38 cellular contexts compared by ENCODE assay signal in genomic region chr12:13968281-13968680, GRCh38. TPM values are rescaled to one million over a fixed set of nuclear protein-coding genes. Genes with fewer than 3 reads are reported as not detected.
"Had no signal": no experiment of that assay in that cellular context is flagged by ENCODE, and none has a peak within 500 bp of the region (broad histone marks: within the 10 kb centered on the region; RNA-seq: fewer than 3 reads in every experiment).

No MANE protein-coding gene starts in this region.

- H3K4me3 ChIP-seq: adrenal gland, ascending aorta, body of pancreas, breast epithelium, cardiac muscle cell had no signal

- H3K36me3 ChIP-seq: adrenal gland, ascending aorta, brain microvascular endothelial cell, breast epithelium, cardiac muscle cell had no signal

- H3K4me1 ChIP-seq: adrenal gland, ascending aorta, body of pancreas, breast epithelium had no signal

- H3K27ac Mint-ChIP-seq: activated naive CD4-positive, alpha-beta T cell treated with anti-CD3 and anti-CD28 coated beads for 36 hours; activated naive CD4-positive, alpha-beta T cell treated with anti-CD3 and anti-CD28 coated beads, Interleukin-2, amount 10 ng/mL, durations not matched to agents 7 days and 5 days; activated naive CD4-positive, alpha-beta T cell treated with anti-CD3 and anti-CD28 coated beads, Interleukin-2, amount 50 U/mL, for 24 hours; activated naive CD4-positive, alpha-beta T cell treated with anti-CD3 and anti-CD28 coated beads, Interleukin-2, amount 50 U/mL, for 72 hours; activated naive CD8-positive, alpha-beta T cell; activated naive CD8-positive, alpha-beta T cell treated with anti-CD3 and anti-CD28 coated beads for 36 hours; activated naive CD8-positive, alpha-beta T cell treated with anti-CD3 and anti-CD28 coated beads, Interleukin-2, amount 10 ng/mL, durations not matched to agents 7 days and 5 days; activated naive CD8-positive, alpha-beta T cell treated with anti-CD3 and anti-CD28 coated beads, Interleukin-2, amount 50 U/mL, for 24 hours; activated T-cell treated with anti-CD3 and anti-CD28 coated beads, Interleukin-2, amount 50 U/mL, for 24 hours; activated T-cell treated with anti-CD3 and anti-CD28 coated beads, Interleukin-2, amount 50 U/mL, for 72 hours; activated T-helper 1 cell treated with anti-CD3 and anti-CD28 coated beads, Interleukin-12 subunit alpha, Interleukin-12 subunit beta, Interleukin-2, Interleukin-4 antibody, amounts not matched to agents 30 ng/mL and 10 ng/mL and 1 ng/mL, durations not matched to agents 14 hours and 24 hours and 36 hours; activated T-helper 17 cell treated with anti-CD3 and anti-CD28 coated beads, Interleukin-2, amount 50 U/mL, for 72 hours; activated T-helper 2 cell treated with anti-CD3 and anti-CD28 coated beads, Interferon-gamma antibody, Interleukin-2, Interleukin-4, amounts not matched to agents 10 μg/mL and 5 μg/mL and 100 μg/mL, durations not matched to agents 14 hours and 24 hours and 36 hours; brain had no signal

- H3K9me3 ChIP-seq: adrenal gland, ascending aorta, body of pancreas, breast epithelium had no signal

- H3K36me3 Mint-ChIP-seq: activated naive CD4-positive, alpha-beta T cell treated with anti-CD3 and anti-CD28 coated beads, Interleukin-2, amount 10 ng/mL, durations not matched to agents 7 days and 5 days; activated naive CD4-positive, alpha-beta T cell treated with anti-CD3 and anti-CD28 coated beads, Interleukin-2, amount 50 U/mL, for 24 hours; activated naive CD4-positive, alpha-beta T cell treated with anti-CD3 and anti-CD28 coated beads, Interleukin-2, amount 50 U/mL, for 72 hours; activated naive CD8-positive, alpha-beta T cell; activated naive CD8-positive, alpha-beta T cell treated with anti-CD3 and anti-CD28 coated beads for 36 hours; activated naive CD8-positive, alpha-beta T cell treated with anti-CD3 and anti-CD28 coated beads, Interleukin-2, amount 10 ng/mL, durations not matched to agents 7 days and 5 days had no signal

- ATAC-seq: activated naive CD4-positive, alpha-beta T cell treated with anti-CD3 and anti-CD28 coated beads, Interleukin-2, amount 50 U/mL, for 72 hours; activated naive CD8-positive, alpha-beta T cell treated with anti-CD3 and anti-CD28 coated beads, Interleukin-2, amount 50 U/mL, for 24 hours; activated T-cell treated with anti-CD3 and anti-CD28 coated beads, Interleukin-2, amount 50 U/mL, for 4 hours; activated T-cell treated with anti-CD3 and anti-CD28 coated beads, Interleukin-2, amount 50 U/mL, for 72 hours; activated T-helper 17 cell treated with anti-CD3 and anti-CD28 coated beads, Interleukin-2, amount 50 U/mL, for 72 hours; body of pancreas had no signal

- H3K9me3 Mint-ChIP-seq: activated naive CD4-positive, alpha-beta T cell treated with anti-CD3 and anti-CD28 coated beads for 36 hours; activated naive CD4-positive, alpha-beta T cell treated with anti-CD3 and anti-CD28 coated beads, Interleukin-2, amount 10 ng/mL, durations not matched to agents 7 days and 5 days; activated naive CD4-positive, alpha-beta T cell treated with anti-CD3 and anti-CD28 coated beads, Interleukin-2, amount 50 U/mL, for 24 hours; activated naive CD4-positive, alpha-beta T cell treated with anti-CD3 and anti-CD28 coated beads, Interleukin-2, amount 50 U/mL, for 72 hours; activated naive CD8-positive, alpha-beta T cell treated with anti-CD3 and anti-CD28 coated beads for 36 hours; activated naive CD8-positive, alpha-beta T cell treated with anti-CD3 and anti-CD28 coated beads, Interleukin-2, amount 10 ng/mL, durations not matched to agents 7 days and 5 days; activated naive CD8-positive, alpha-beta T cell treated with anti-CD3 and anti-CD28 coated beads, Interleukin-2, amount 50 U/mL, for 24 hours; activated T-cell treated with anti-CD3 and anti-CD28 coated beads, Interleukin-2, amount 50 U/mL, for 24 hours; activated T-cell treated with anti-CD3 and anti-CD28 coated beads, Interleukin-2, amount 50 U/mL, for 4 hours; activated T-cell treated with anti-CD3 and anti-CD28 coated beads, Interleukin-2, amount 50 U/mL, for 72 hours; activated T-helper 1 cell treated with anti-CD3 and anti-CD28 coated beads, Interleukin-12 subunit alpha, Interleukin-12 subunit beta, Interleukin-2, Interleukin-4 antibody, amounts not matched to agents 30 ng/mL and 10 ng/mL and 1 ng/mL, durations not matched to agents 14 hours and 24 hours and 36 hours; activated T-helper 17 cell treated with anti-CD3 and anti-CD28 coated beads, Interleukin-2, amount 50 U/mL, for 72 hours; activated T-helper 2 cell treated with anti-CD3 and anti-CD28 coated beads, Interferon-gamma antibody, Interleukin-2, Interleukin-4, amounts not matched to agents 10 μg/mL and 5 μg/mL and 100 μg/mL, durations not matched to agents 14 hours and 24 hours and 36 hours; brain; central memory CD8-positive, alpha-beta T cell had no signal

- DNase-seq: activated effector memory CD4-positive, alpha-beta T cell treated with anti-CD3 and anti-CD28 coated beads, Interleukin-2, amount 50 U/mL, for 16 hours; activated effector memory CD4-positive, alpha-beta T cell treated with Interleukin-2 at 50 U/mL for 16 hours; activated gamma-delta T cell; activated gamma-delta T cell treated with Interleukin-2 at 50 U/mL for 16 hours; activated naive CD4-positive, alpha-beta T cell; activated naive CD4-positive, alpha-beta T cell treated with anti-CD3 and anti-CD28 coated beads for 36 hours; activated naive CD4-positive, alpha-beta T cell treated with anti-CD3 and anti-CD28 coated beads, Interleukin-2, amount 10 ng/mL, durations not matched to agents 7 days and 5 days; activated naive CD4-positive, alpha-beta T cell treated with Interleukin-2 at 50 U/mL for 16 hours; activated naive CD8-positive, alpha-beta T cell treated with anti-CD3 and anti-CD28 coated beads for 36 hours; activated naive CD8-positive, alpha-beta T cell treated with anti-CD3 and anti-CD28 coated beads, Interleukin-2, amount 10 ng/mL, durations not matched to agents 7 days and 5 days; activated naive CD8-positive, alpha-beta T cell treated with anti-CD3 and anti-CD28 coated beads, Interleukin-2, amount 50 U/mL, for 24 hours; activated T-cell treated with anti-CD3 and anti-CD28 coated beads for 4 hours; activated T-cell treated with anti-CD3 and anti-CD28 coated beads, Interleukin-2, amount 50 U/mL, for 1 hour; activated T-cell treated with anti-CD3 and anti-CD28 coated beads, Interleukin-2, amount 50 U/mL, for 24 hours; activated T-cell treated with anti-CD3 and anti-CD28 coated beads, Interleukin-2, amount 50 U/mL, for 4 hours; activated T-cell treated with anti-CD3 and anti-CD28 coated beads, Interleukin-2, amount 50 U/mL, for 48 hours; activated T-cell treated with anti-CD3 and anti-CD28 coated beads, Interleukin-2, amount 50 U/mL, for 72 hours; adrenal gland; amniotic stem cell; amygdala; anterior cingulate cortex; aorta; body of pancreas; brain microvascular endothelial cell; caudate nucleus; central memory CD4-positive, alpha-beta T cell; cerebellar nuclear complex had no signal

- H3K4me3 Mint-ChIP-seq: activated naive CD4-positive, alpha-beta T cell treated with anti-CD3 and anti-CD28 coated beads for 36 hours; activated naive CD4-positive, alpha-beta T cell treated with anti-CD3 and anti-CD28 coated beads, Interleukin-2, amount 10 ng/mL, durations not matched to agents 7 days and 5 days; activated naive CD4-positive, alpha-beta T cell treated with anti-CD3 and anti-CD28 coated beads, Interleukin-2, amount 50 U/mL, for 24 hours; activated naive CD8-positive, alpha-beta T cell; activated naive CD8-positive, alpha-beta T cell treated with anti-CD3 and anti-CD28 coated beads for 36 hours; activated naive CD8-positive, alpha-beta T cell treated with anti-CD3 and anti-CD28 coated beads, Interleukin-2, amount 10 ng/mL, durations not matched to agents 7 days and 5 days; activated naive CD8-positive, alpha-beta T cell treated with anti-CD3 and anti-CD28 coated beads, Interleukin-2, amount 50 U/mL, for 24 hours; activated T-cell treated with anti-CD3 and anti-CD28 coated beads, Interleukin-2, amount 50 U/mL, for 24 hours; activated T-cell treated with anti-CD3 and anti-CD28 coated beads, Interleukin-2, amount 50 U/mL, for 4 hours; activated T-cell treated with anti-CD3 and anti-CD28 coated beads, Interleukin-2, amount 50 U/mL, for 72 hours; activated T-helper 1 cell treated with anti-CD3 and anti-CD28 coated beads, Interleukin-12 subunit alpha, Interleukin-12 subunit beta, Interleukin-2, Interleukin-4 antibody, amounts not matched to agents 30 ng/mL and 10 ng/mL and 1 ng/mL, durations not matched to agents 14 hours and 24 hours and 36 hours; activated T-helper 17 cell treated with anti-CD3 and anti-CD28 coated beads, Interleukin-2, amount 50 U/mL, for 72 hours; brain; central memory CD8-positive, alpha-beta T cell had no signal

- H3K4me1 Mint-ChIP-seq: activated naive CD4-positive, alpha-beta T cell treated with anti-CD3 and anti-CD28 coated beads, Interleukin-2, amount 10 ng/mL, durations not matched to agents 7 days and 5 days; activated naive CD4-positive, alpha-beta T cell treated with anti-CD3 and anti-CD28 coated beads, Interleukin-2, amount 50 U/mL, for 24 hours; activated naive CD8-positive, alpha-beta T cell treated with anti-CD3 and anti-CD28 coated beads for 36 hours; activated naive CD8-positive, alpha-beta T cell treated with anti-CD3 and anti-CD28 coated beads, Interleukin-2, amount 10 ng/mL, durations not matched to agents 7 days and 5 days; activated naive CD8-positive, alpha-beta T cell treated with anti-CD3 and anti-CD28 coated beads, Interleukin-2, amount 50 U/mL, for 24 hours; activated T-helper 17 cell treated with anti-CD3 and anti-CD28 coated beads, Interleukin-2, amount 50 U/mL, for 72 hours; central memory CD8-positive, alpha-beta T cell had no signal

RNA-seq across cellular contexts. Expression of gene GRIN2B, which starts 13.1 kb away (rescaled TPM):
- total RNA-seq: activated naive CD4-positive, alpha-beta T cell treated with anti-CD3 and anti-CD28 coated beads for 36 hours; activated naive CD4-positive, alpha-beta T cell treated with anti-CD3 and anti-CD28 coated beads, Interleukin-2, amount 50 U/mL, for 72 hours; activated naive CD8-positive, alpha-beta T cell treated with anti-CD3 and anti-CD28 coated beads for 36 hours; activated naive CD8-positive, alpha-beta T cell treated with anti-CD3 and anti-CD28 coated beads, Interleukin-2, amount 10 ng/mL, durations not matched to agents 7 days and 5 days; activated T-cell treated with anti-CD3 and anti-CD28 coated beads, Interleukin-2, amount 50 U/mL, for 4 hours; activated T-cell treated with anti-CD3 and anti-CD28 coated beads, Interleukin-2, amount 50 U/mL, for 72 hours; activated T-helper 1 cell treated with anti-CD3 and anti-CD28 coated beads, Interleukin-12 subunit alpha, Interleukin-12 subunit beta, Interleukin-2, Interleukin-4 antibody, amounts not matched to agents 30 ng/mL and 10 ng/mL and 1 ng/mL, durations not matched to agents 14 hours and 24 hours and 36 hours; activated T-helper 2 cell treated with anti-CD3 and anti-CD28 coated beads, Interferon-gamma antibody, Interleukin-2, Interleukin-4, amounts not matched to agents 10 μg/mL and 5 μg/mL and 100 μg/mL, durations not matched to agents 14 hours and 24 hours and 36 hours had no signal
